In genomic region chr20:24331939-24332338, GRCh38 we compare ENCODE assay signal across 24 cellular contexts.
"Had no signal": no experiment of that assay in that cellular context is flagged by ENCODE, and none has a peak within 500 bp of the region (broad histone marks: within the 10 kb centered on the region; RNA-seq: fewer than 3 reads in every experiment).

No MANE protein-coding gene starts in this region.

- H3K9me3 ChIP-seq: colonic mucosa, esophagus muscularis mucosa, esophagus squamous epithelium, gastrocnemius medialis, gastroesophageal sphincter, heart left ventricle, heart right ventricle had no signal

- H3K4me3 ChIP-seq: colonic mucosa, coronary artery, dorsolateral prefrontal cortex, esophagus muscularis mucosa, esophagus squamous epithelium, gastrocnemius medialis, gastroesophageal sphincter, heart left ventricle, heart right ventricle had no signal

- H3K27me3 Mint-ChIP-seq: dendritic cell treated with granulocyte-macrophage colony-stimulating factor and Interleukin-4, amounts not matched to agents 40 ng/mL and 50 ng/mL, for 4 days had no signal

- H3K9me3 Mint-ChIP-seq: dendritic cell treated with granulocyte-macrophage colony-stimulating factor and Interleukin-4, amounts not matched to agents 40 ng/mL and 50 ng/mL, for 4 days; effector memory CD8-positive, alpha-beta T cell; endodermal cell had no signal

- H3K27ac Mint-ChIP-seq: dendritic cell treated with granulocyte-macrophage colony-stimulating factor and Interleukin-4, amounts not matched to agents 40 ng/mL and 50 ng/mL, for 4 days; effector memory CD8-positive, alpha-beta T cell; endodermal cell had no signal

- ATAC-seq: effector memory CD8-positive, alpha-beta T cell; esophagus mucosa; foreskin keratinocyte; gastrocnemius medialis; gastroesophageal sphincter; heart left ventricle; heart right ventricle had no signal

- H3K27me3 ChIP-seq: colonic mucosa, dorsolateral prefrontal cortex, esophagus muscularis mucosa, esophagus squamous epithelium, foreskin keratinocyte, gastrocnemius medialis, heart right ventricle had no signal

- DNase-seq: colonic mucosa; cortex of kidney; dermis blood vessel endothelial cell; dorsolateral prefrontal cortex; effector CD4-positive, alpha-beta T cell; effector CD8-positive, alpha-beta T cell; effector memory CD4-positive, alpha-beta T cell; effector memory CD8-positive, alpha-beta T cell; endodermal cell; erythroblast; esophagus squamous epithelium; foreskin fibroblast; foreskin keratinocyte; foreskin melanocyte; gastrocnemius medialis; glutamatergic neuron; head of caudate nucleus; heart left ventricle; heart right ventricle had no signal

- H3K27ac ChIP-seq: colonic mucosa, coronary artery, dorsolateral prefrontal cortex, esophagus muscularis mucosa, esophagus squamous epithelium, foreskin keratinocyte, gastrocnemius medialis, gastroesophageal sphincter, heart left ventricle, heart right ventricle had no signal

- H3K4me1 Mint-ChIP-seq: endodermal cell had no signal

- H3K36me3 ChIP-seq: colonic mucosa, esophagus muscularis mucosa, esophagus squamous epithelium, gastrocnemius medialis, gastroesophageal sphincter, heart left ventricle, heart right ventricle had no signal

- H3K4me1 ChIP-seq: colonic mucosa, esophagus muscularis mucosa, esophagus squamous epithelium, gastrocnemius medialis, gastroesophageal sphincter, heart left ventricle, heart right ventricle had no signal

- H3K4me3 Mint-ChIP-seq: dendritic cell treated with granulocyte-macrophage colony-stimulating factor and Interleukin-4, amounts not matched to agents 40 ng/mL and 50 ng/mL, for 4 days; effector memory CD8-positive, alpha-beta T cell; endodermal cell had no signal
